Comparison of ENCODE assay signal across 1 cellular context in genomic region chr9:93427655-93428379, GRCh38.
TF ChIP-seq lines count a peak whose summit lies in the region.

No MANE protein-coding gene starts in this region.

TF ChIP-seq in K562, 482 proteins besides CTCF, POLR2A, EP300 and RAD21:
- TF ChIP-seq ZNF830 (CRISPR knock-in tag; IDR thresholded peaks at IDR 0.05) = no peak
- TF ChIP-seq CTCFL (IDR thresholded peaks at IDR 0.05; ENCODE audit: borderline replicate concordance, insufficient read depth, low read depth, low read length, poor library complexity, severe bottlenecking) = peak; percentile 58
